8 cellular contexts compared by ENCODE assay signal in genomic region chr22:32411829-32412592, GRCh38. TPM values are rescaled to one million over a fixed set of nuclear protein-coding genes. Genes with fewer than 3 reads are reported as not detected.
DNase-seq lines count a peak whose midpoint lies in the region; ATAC-seq and TF ChIP-seq lines count a peak whose summit lies in the region.

Gene RTCB, minus strand, starts transcription at chr22:32412247. Its CDS starts 91 bp downstream, at chr22:32412156.

- peak within 1 kb of the TSS; percentile 97 for H3K4me3 Mint-ChIP-seq in progenitor cell of endocrine pancreas (ENCODE audit: low read depth)

- no peaks in the 10 kb centered on the region for H3K27me3 ChIP-seq in ascending aorta
- H3K27me3 ChIP-seq in right atrium auricular region: no peaks in the 10 kb centered on the region
- H3K27me3 ChIP-seq in upper lobe of left lung: no peaks in the 10 kb centered on the region

- no peaks in the 10 kb centered on the region for H3K9me3 Mint-ChIP-seq in progenitor cell of endocrine pancreas (ENCODE audit: low read depth)

- H3K4me3 ChIP-seq in ascending aorta: peak within 1 kb of the TSS; percentile 69 to 85
- H3K4me3 ChIP-seq in right atrium auricular region: peak within 1 kb of the TSS; percentile 89 to 97
- peak within 1 kb of the TSS; percentile 72 to 94 (median 88) for H3K4me3 ChIP-seq in upper lobe of left lung

- 1 to 2% methylated on average over 20 to 40 of the region's 40 CpGs for WGBS in upper lobe of left lung, 2 donors

- intact Hi-C loops in ascending aorta (cut with DNase I): loop anchor here (1.0 kb wide), 1 partner anchor 62 kb away; the partner anchor contains the start of gene FBXO7

- TF ChIP-seq EP300 in upper lobe of left lung (IDR thresholded peaks at IDR 0.05): no peak

- H3K9me3 ChIP-seq in ascending aorta (no peaks in the 10 kb centered on the region), right atrium auricular region (no peaks in the 10 kb centered on the region), upper lobe of left lung (no peaks in the 10 kb centered on the region)

- H3K27me3 Mint-ChIP-seq in progenitor cell of endocrine pancreas: peaks cover 12% of the 10 kb centered on the region

- peaks cover 22% of the 10 kb centered on the region for H3K4me1 Mint-ChIP-seq in progenitor cell of endocrine pancreas (ENCODE audit: low read depth)

- peak within 1 kb of the TSS; percentile 5 to 41 for H3K27ac ChIP-seq in ascending aorta
- H3K27ac ChIP-seq in right atrium auricular region: peak within 1 kb of the TSS; percentile 65 to 68
- peak within 1 kb of the TSS; percentile 77 to 85 (median 82) for H3K27ac ChIP-seq in upper lobe of left lung

- TF ChIP-seq POLR2A in upper lobe of left lung (IDR thresholded peaks at IDR 0.05): peak in 3 of 4 donors; percentile 39 to 76 (median 42)

- peaks cover 4 to 15% of the 10 kb centered on the region in 2 donors for H3K4me1 ChIP-seq in ascending aorta
- peaks cover 0 to 21% of the 10 kb centered on the region in 2 donors for H3K4me1 ChIP-seq in right atrium auricular region
- peaks cover 16 to 25% (median 18%) of the 10 kb centered on the region in 4 donors for H3K4me1 ChIP-seq in upper lobe of left lung

- peak; percentile 91 for DNase-seq in ELR (ENCODE audit: low read depth)
- DNase-seq in NCI-H1694 treated with DMSO at 0.1 percent for 48 hours (lab: John Stamatoyannopoulos, UW): peak; percentile 72
- peak; percentile 81 for DNase-seq in T-helper 22 cell (ENCODE audit: low read depth)
- DNase-seq in ascending aorta (ENCODE audit: low spot score in 2 of 2): peak; percentile 11 to 91
- peak; percentile 87 for DNase-seq in right atrium auricular region (ENCODE audit: low spot score)
- peak; percentile 81 for DNase-seq in progenitor cell of endocrine pancreas (ENCODE audit: low spot score, unreplicated experiment)
- DNase-seq in upper lobe of left lung: peak; percentile 81 to 91

- H3K36me3 Mint-ChIP-seq in progenitor cell of endocrine pancreas (ENCODE audit: insufficient read depth): peaks cover 7% of the 10 kb centered on the region

- TF ChIP-seq CTCF in ascending aorta (IDR thresholded peaks at IDR 0.05): no peak
- TF ChIP-seq CTCF in right atrium auricular region (IDR thresholded peaks at IDR 0.05): no peak
- no peak for TF ChIP-seq CTCF in progenitor cell of endocrine pancreas (IDR thresholded peaks at IDR 0.05; ENCODE audit: unreplicated experiment)
- no peak for TF ChIP-seq CTCF in upper lobe of left lung (IDR thresholded peaks at IDR 0.05)

- peak within 1 kb of the TSS; percentile 98 for H3K27ac Mint-ChIP-seq in progenitor cell of endocrine pancreas

- H3K36me3 ChIP-seq in ascending aorta: peaks cover 15 to 17% of the 10 kb centered on the region in 2 donors
- peaks cover 19% of the 10 kb centered on the region for H3K36me3 ChIP-seq in right atrium auricular region
- peaks cover 6 to 18% (median 10%) of the 10 kb centered on the region in 4 donors for H3K36me3 ChIP-seq in upper lobe of left lung

- ATAC-seq in HG02571 (IDR thresholded peaks at IDR 0.05; ENCODE audit: unreplicated experiment): peak; percentile 46
- peak; percentile 88 to 96 for ATAC-seq in upper lobe of left lung (ENCODE audit: low FRiP score in 2 of 2)

RNA-seq across cellular contexts. Expression of gene RTCB, which starts in this region (rescaled TPM):
- total RNA-seq in ascending aorta (55.2 TPM), right atrium auricular region (10 to 100 TPM; 42.9 to 49.3 TPM), progenitor cell of endocrine pancreas (97.3 and 101 TPM in 2 replicates), upper lobe of left lung (10 to 100 TPM; 45.3 to 71.4 (median 63.7) TPM)

Comparison
In these comparisons a context has a peak if more than half of its experiments do, and no peak if none do; other contexts are left out.
1. Peak in every context shown above with its lines: DNase-seq, ATAC-seq, H3K4me3 ChIP-seq and H3K27ac ChIP-seq.
2. H3K27ac ChIP-seq: peak in every context shown above with its lines; median percentile 82 in upper lobe of left lung; 66 in right atrium auricular region; 23 in ascending aorta.